ENCODE assay signal across 31 cellular contexts in the genomic region with DNA sequence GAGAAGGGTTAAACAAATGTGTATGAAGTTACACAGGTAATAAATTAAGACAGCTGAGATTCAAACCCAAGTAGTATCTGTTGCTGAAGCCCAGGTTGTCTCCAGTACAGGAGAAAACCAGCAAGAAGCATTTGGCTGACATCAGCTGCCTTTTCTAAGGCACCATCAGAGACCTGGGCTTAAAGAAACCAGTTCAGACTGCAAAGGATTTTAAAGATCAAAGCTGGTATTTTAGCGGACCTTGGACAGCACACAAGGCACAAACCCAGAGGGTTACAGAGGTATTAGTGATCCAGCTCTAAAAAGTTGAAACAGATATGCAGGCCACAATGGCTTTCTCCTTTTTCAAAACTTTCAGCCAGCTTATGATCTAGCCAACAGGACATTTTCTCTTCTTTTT.
"Had no signal": no experiment of that assay in that cellular context is flagged by ENCODE, and none has a peak within 500 bp of the region (broad histone marks: within the 10 kb centered on the region; RNA-seq: fewer than 3 reads in every experiment).

No MANE protein-coding gene starts in this region.

- H3K4me1 ChIP-seq: adrenal gland, colonic mucosa, left lung, pancreas, prostate gland, suprapubic skin, tibial artery, upper lobe of right lung had no signal

- H3K27ac Mint-ChIP-seq: activated CD8-positive, alpha-beta memory T cell treated with anti-CD3 and anti-CD28 coated beads, Interleukin-2, amount 10 ng/mL, durations not matched to agents 7 days and 5 days; activated CD8-positive, alpha-beta T cell treated with anti-CD3 and anti-CD28 coated beads, Interleukin-2, amount 10 ng/mL, durations not matched to agents 7 days and 5 days; activated naive CD8-positive, alpha-beta T cell treated with anti-CD3 and anti-CD28 coated beads for 36 hours; naive thymus-derived CD4-positive, alpha-beta T cell; stimulated activated effector memory CD8-positive, alpha-beta T cell treated with anti-CD3 and anti-CD28 coated beads, Interleukin-12 subunit alpha, Interleukin-12 subunit beta, amount 100 ng/mL, for 72 hours; T-helper 17 cell; WTC11 had no signal

- H3K9me3 ChIP-seq: adrenal gland, colonic mucosa, heart left ventricle, left lung, pancreas, prostate gland, sigmoid colon, suprapubic skin, tibial artery, upper lobe of right lung had no signal

- H3K4me1 Mint-ChIP-seq: activated CD8-positive, alpha-beta memory T cell treated with anti-CD3 and anti-CD28 coated beads, Interleukin-2, amount 10 ng/mL, durations not matched to agents 7 days and 5 days; stimulated activated effector memory CD8-positive, alpha-beta T cell treated with anti-CD3 and anti-CD28 coated beads, Interleukin-12 subunit alpha, Interleukin-12 subunit beta, amount 100 ng/mL, for 72 hours had no signal

- H3K27me3 Mint-ChIP-seq: activated CD8-positive, alpha-beta memory T cell treated with anti-CD3 and anti-CD28 coated beads, Interleukin-2, amount 10 ng/mL, durations not matched to agents 7 days and 5 days; activated naive CD8-positive, alpha-beta T cell treated with anti-CD3 and anti-CD28 coated beads for 36 hours; brain; naive thymus-derived CD4-positive, alpha-beta T cell had no signal

- H3K4me3 ChIP-seq: adrenal gland, cardiac muscle cell, colonic mucosa, heart left ventricle, left lung, pancreas, prostate gland, sigmoid colon, suprapubic skin, tibial artery, upper lobe of right lung had no signal

- DNase-seq: activated CD8-positive, alpha-beta memory T cell treated with anti-CD3 and anti-CD28 coated beads, Interleukin-2, amount 10 ng/mL, durations not matched to agents 7 days and 5 days; activated CD8-positive, alpha-beta T cell treated with anti-CD3 and anti-CD28 coated beads, Interleukin-2, amount 10 ng/mL, durations not matched to agents 7 days and 5 days; activated naive CD4-positive, alpha-beta T cell; activated naive CD8-positive, alpha-beta T cell treated with anti-CD3 and anti-CD28 coated beads for 36 hours; activated T-cell treated with anti-CD3 and anti-CD28 coated beads, Interleukin-2, amount 50 U/mL, for 48 hours; adrenal gland; aorta; cerebellar nuclear complex; colonic mucosa; effector CD8-positive, alpha-beta T cell; heart left ventricle; kidney glomerular epithelial cell; left lung; naive thymus-derived CD4-positive, alpha-beta T cell; nucleus accumbens; pancreas; retina; sigmoid colon; small intestine; stimulated activated CD4-positive, alpha-beta T cell treated with anti-CD3 and anti-CD28 coated beads, Interleukin-4, amount 100 ng/mL, for 24 hours; T-helper 17 cell; T1000; tibial artery; upper lobe of right lung had no signal

- H3K27me3 ChIP-seq: adrenal gland, cardiac muscle cell, colonic mucosa, heart left ventricle, left lung, pancreas, sigmoid colon, suprapubic skin, tibial artery, upper lobe of right lung had no signal

- H3K9me3 Mint-ChIP-seq: activated naive CD8-positive, alpha-beta T cell treated with anti-CD3 and anti-CD28 coated beads for 36 hours; brain; naive thymus-derived CD4-positive, alpha-beta T cell; stimulated activated effector memory CD8-positive, alpha-beta T cell treated with anti-CD3 and anti-CD28 coated beads, Interleukin-12 subunit alpha, Interleukin-12 subunit beta, amount 100 ng/mL, for 72 hours; WTC11 had no signal

- H3K27ac ChIP-seq: adrenal gland, cardiac muscle cell, colonic mucosa, epithelial cell of prostate, heart left ventricle, left lung, pancreas, prostate gland, suprapubic skin, tibial artery, upper lobe of right lung had no signal

- H3K36me3 Mint-ChIP-seq: activated CD8-positive, alpha-beta memory T cell treated with anti-CD3 and anti-CD28 coated beads, Interleukin-2, amount 10 ng/mL, durations not matched to agents 7 days and 5 days had no signal

- ATAC-seq: activated CD8-positive, alpha-beta memory T cell treated with anti-CD3 and anti-CD28 coated beads, Interleukin-2, amount 10 ng/mL, durations not matched to agents 7 days and 5 days; activated CD8-positive, alpha-beta T cell treated with anti-CD3 and anti-CD28 coated beads, Interleukin-2, amount 10 ng/mL, durations not matched to agents 7 days and 5 days; heart left ventricle; left lung; naive thymus-derived CD4-positive, alpha-beta T cell; pancreas; stimulated activated effector memory CD8-positive, alpha-beta T cell treated with anti-CD3 and anti-CD28 coated beads, Interleukin-12 subunit alpha, Interleukin-12 subunit beta, amount 100 ng/mL, for 72 hours; T-helper 17 cell; upper lobe of right lung; WTC11 had no signal

- H3K4me3 Mint-ChIP-seq: activated CD8-positive, alpha-beta memory T cell treated with anti-CD3 and anti-CD28 coated beads, Interleukin-2, amount 10 ng/mL, durations not matched to agents 7 days and 5 days; activated CD8-positive, alpha-beta T cell treated with anti-CD3 and anti-CD28 coated beads, Interleukin-2, amount 10 ng/mL, durations not matched to agents 7 days and 5 days; activated naive CD8-positive, alpha-beta T cell treated with anti-CD3 and anti-CD28 coated beads for 36 hours; brain; naive thymus-derived CD4-positive, alpha-beta T cell; stimulated activated effector memory CD8-positive, alpha-beta T cell treated with anti-CD3 and anti-CD28 coated beads, Interleukin-12 subunit alpha, Interleukin-12 subunit beta, amount 100 ng/mL, for 72 hours; T-helper 17 cell; WTC11 had no signal

- H3K36me3 ChIP-seq: colonic mucosa, prostate gland had no signal
